8 cellular contexts compared by ENCODE assay signal in the genomic region with DNA sequence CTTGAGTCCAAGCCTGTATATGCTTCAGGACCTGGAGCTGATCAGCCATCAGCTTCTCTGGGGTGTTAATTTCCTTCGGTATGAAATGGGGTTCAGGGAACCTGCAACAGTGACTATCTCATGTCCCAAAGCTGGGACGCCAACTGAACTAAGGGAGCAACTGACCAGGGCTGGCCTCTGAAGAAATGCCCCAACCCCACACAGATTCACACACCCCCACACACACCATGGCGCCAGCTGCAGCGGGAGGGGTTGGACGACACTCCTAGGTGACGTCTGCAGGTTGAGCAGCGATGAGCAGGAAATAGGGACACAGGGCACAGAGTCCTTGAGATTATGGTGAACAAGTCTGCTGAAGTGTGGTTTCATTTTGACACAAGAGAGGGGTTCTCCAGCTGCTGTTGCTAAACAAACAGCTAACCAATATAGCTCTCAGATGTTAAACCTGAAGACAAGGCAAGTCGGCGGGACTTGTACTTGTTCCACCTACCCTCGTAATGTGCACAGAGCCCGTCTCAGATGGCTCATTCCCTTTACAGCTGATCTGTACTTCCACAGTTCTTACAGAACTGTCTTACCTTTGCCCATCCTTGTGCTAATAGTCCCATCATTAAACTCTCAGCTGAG. TPM values are rescaled to one million over a fixed set of nuclear protein-coding genes. Genes with fewer than 3 reads are reported as not detected.
DNase-seq lines count a peak whose midpoint lies in the region; ATAC-seq, FAIRE-seq and TF ChIP-seq lines count a peak whose summit lies in the region.

No MANE protein-coding gene starts in this region.

- H3K27ac ChIP-seq in K562 (ENCODE audit: extremely low read depth, low read depth, low read length) (peak overlapping the region; percentile 34; the same call in 1 of the 3 replicates), sigmoid colon (no peak overlapping the region)

- peak overlapping the region; percentile 47 for H3K4me3 ChIP-seq in GM12875 (ENCODE audit: low read depth, low read length)
- H3K4me3 ChIP-seq in K562, result no peak overlapping the region
- H3K4me3 ChIP-seq in sigmoid colon, result no peak overlapping the region

- CTCF ChIA-PET in K562 (lab: Yijun Ruan, JAX; ENCODE audit: low intra/inter-chr PET ratio), result no interaction called here

- no peaks in the 10 kb centered on the region for H3K36me3 ChIP-seq in K562 (ENCODE audit: control insufficient read depth, insufficient read depth, low read length)
- H3K36me3 ChIP-seq in sigmoid colon, result no peaks in the 10 kb centered on the region

- H4K20me1 ChIP-seq in K562 (replicated peaks; ENCODE audit: control insufficient read depth, insufficient read depth, low read length), result no peaks in the 10 kb centered on the region

- H3K27me3 ChIP-seq in K562 (ENCODE audit: control insufficient read depth in 2 of 2, insufficient read depth in 2 of 2, low read length in 2 of 2), result no peaks in the 10 kb centered on the region
- H3K27me3 ChIP-seq in sigmoid colon, result no peaks in the 10 kb centered on the region

- H3K9me3 ChIP-seq in K562 (replicated peaks; ENCODE audit: control insufficient read depth, insufficient read depth, low read depth, low read length) (peaks cover 2% of the 10 kb centered on the region; the same call in 1 of the 2 replicates), sigmoid colon (no peaks in the 10 kb centered on the region)

- POLR2A ChIA-PET in K562 (lab: Yijun Ruan, JAX), result interaction anchor here (0.6 to 2.0 kb wide), 7 partner anchors 8 to 375 kb away, joined by 3 to 9 read pairs (median 3); a partner anchor contains a TSS

- TF ChIP-seq CTCF in GM12875 (IDR thresholded peaks at IDR 0.05; ENCODE audit: borderline replicate concordance, insufficient read depth, low read depth, low read length) (no peak), K562 (IDR thresholded peaks at IDR 0.05 in 2 of 3, conservative IDR thresholded peaks at IDR 0.05 in 1 of 3; ENCODE audit: insufficient read depth in 2 of 3, low read depth in 1 of 3, low read length in 3 of 3) (no peak), sigmoid colon (IDR thresholded peaks at IDR 0.05) (no peak)

- ATAC-seq in GM21390 (IDR thresholded peaks at IDR 0.05; ENCODE audit: unreplicated experiment) (peak; percentile 88), HG03575 (IDR thresholded peaks at IDR 0.05; ENCODE audit: extremely low read depth, insufficient number of reproducible peaks, low FRiP score, unreplicated experiment) (peak; percentile 70), K562 (peak; percentile 81)

- in situ Hi-C loops in K562 (cut with MboI), result no loop called here

- no peak for TF ChIP-seq RAD21 in K562 (CRISPR knock-in tag; conservative IDR thresholded peaks at IDR 0.05 in 1 of 2, IDR thresholded peaks at IDR 0.05 in 1 of 2)

- WGBS in K562 (ENCODE audit: insufficient coverage, low coverage, missing lambda C conversion rate), result 48% methylated on average over 11 of the region's 11 CpGs
- WGBS in sigmoid colon, 2 donors, result 8 to 47% methylated on average over 11 of the region's 11 CpGs

- H3K4me1 ChIP-seq in K562 (replicated peaks in 1 of 2; ENCODE audit: control insufficient read depth in 2 of 2, insufficient read depth in 2 of 2, low read length in 2 of 2) (peaks cover 0 to 12% of the 10 kb centered on the region in 2 experiments; a peak in 3 of 5 replicates), sigmoid colon (no peaks in the 10 kb centered on the region)

- TF ChIP-seq EP300 in K562 (IDR thresholded peaks at IDR 0.05; ENCODE audit: low read length), result 0 out of 2 replicates have a peak, but pooled peaks have one; percentile 2
- TF ChIP-seq EP300 in sigmoid colon (IDR thresholded peaks at IDR 0.05), result no peak

- peak overlapping the region; percentile 98 for H2AFZ ChIP-seq in K562 (ENCODE audit: low read depth, low read length)

- BruUV-seq in K562 (replicated peaks; lab: Mats Ljungman, UMichigan), result no TSS peak

- FAIRE-seq in K562 (lab: Jason Lieb, UNC), result no peak

- peak overlapping the region; percentile 76 for H3K4me2 ChIP-seq in K562 (ENCODE audit: insufficient read depth, low read length)

- intact Hi-C loops in K562 (cut with micrococcal nuclease) (no loop called here), sigmoid colon (cut with DNase I) (no loop called here)

- H3K9ac ChIP-seq in K562 (ENCODE audit: insufficient read depth in 1 of 2, low read depth in 2 of 2, low read length in 2 of 2), result peak overlapping the region; percentile 54 to 56

- DNase-seq in K562 (ENCODE audit: extremely low read depth in 1 of 4, low spot score in 3 of 4) (peak in 2 of 4 experiments; percentile 43 to 45), midbrain (lab: John Stamatoyannopoulos, UW) (no peak), Ammon's horn (ENCODE audit: low spot score) (no peak), sigmoid colon (no peak)
- DNase-seq in NK-92 treated with Interleukin-12 subunit alpha and Interleukin-12 subunit beta, amount 100 ng/mL, for 24 hours (lab: John Stamatoyannopoulos, UW), result no peak

- TF ChIP-seq POLR2A in K562 (conservative IDR thresholded peaks at IDR 0.05), result no peak
- TF ChIP-seq POLR2A in sigmoid colon (IDR thresholded peaks at IDR 0.05), result no peak

- no peaks in the 10 kb centered on the region for H3K9me1 ChIP-seq in K562 (ENCODE audit: control insufficient read depth, insufficient read depth, low read length)

- H3K79me2 ChIP-seq in K562 (ENCODE audit: control insufficient read depth, insufficient read depth, low read length), result no peaks in the 10 kb centered on the region

TF ChIP-seq in K562, 482 proteins besides CTCF, POLR2A, EP300 and RAD21 (continues in another document):
- no peak for TF ChIP-seq BHLHE40 (IDR thresholded peaks at IDR 0.05; ENCODE audit: low read length)
- no peak for TF ChIP-seq MAFK (IDR thresholded peaks at IDR 0.05; ENCODE audit: low read length)
- TF ChIP-seq, protein P1, sequence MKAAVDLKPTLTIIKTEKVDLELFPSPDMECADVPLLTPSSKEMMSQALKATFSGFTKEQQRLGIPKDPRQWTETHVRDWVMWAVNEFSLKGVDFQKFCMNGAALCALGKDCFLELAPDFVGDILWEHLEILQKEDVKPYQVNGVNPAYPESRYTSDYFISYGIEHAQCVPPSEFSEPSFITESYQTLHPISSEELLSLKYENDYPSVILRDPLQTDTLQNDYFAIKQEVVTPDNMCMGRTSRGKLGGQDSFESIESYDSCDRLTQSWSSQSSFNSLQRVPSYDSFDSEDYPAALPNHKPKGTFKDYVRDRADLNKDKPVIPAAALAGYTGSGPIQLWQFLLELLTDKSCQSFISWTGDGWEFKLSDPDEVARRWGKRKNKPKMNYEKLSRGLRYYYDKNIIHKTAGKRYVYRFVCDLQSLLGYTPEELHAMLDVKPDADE (conservative IDR thresholded peaks at IDR 0.05; ENCODE audit: control insufficient read depth, low read depth, low read length), result no peak
- no peak for TF ChIP-seq ZNF274 (IDR thresholded peaks at IDR 0.05; ENCODE audit: borderline replicate concordance, low read depth, low read length)
- TF ChIP-seq, protein P2, sequence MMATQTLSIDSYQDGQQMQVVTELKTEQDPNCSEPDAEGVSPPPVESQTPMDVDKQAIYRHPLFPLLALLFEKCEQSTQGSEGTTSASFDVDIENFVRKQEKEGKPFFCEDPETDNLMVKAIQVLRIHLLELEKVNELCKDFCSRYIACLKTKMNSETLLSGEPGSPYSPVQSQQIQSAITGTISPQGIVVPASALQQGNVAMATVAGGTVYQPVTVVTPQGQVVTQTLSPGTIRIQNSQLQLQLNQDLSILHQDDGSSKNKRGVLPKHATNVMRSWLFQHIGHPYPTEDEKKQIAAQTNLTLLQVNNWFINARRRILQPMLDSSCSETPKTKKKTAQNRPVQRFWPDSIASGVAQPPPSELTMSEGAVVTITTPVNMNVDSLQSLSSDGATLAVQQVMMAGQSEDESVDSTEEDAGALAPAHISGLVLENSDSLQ (IDR thresholded peaks at IDR 0.05), result no peak
- TF ChIP-seq, protein P3, sequence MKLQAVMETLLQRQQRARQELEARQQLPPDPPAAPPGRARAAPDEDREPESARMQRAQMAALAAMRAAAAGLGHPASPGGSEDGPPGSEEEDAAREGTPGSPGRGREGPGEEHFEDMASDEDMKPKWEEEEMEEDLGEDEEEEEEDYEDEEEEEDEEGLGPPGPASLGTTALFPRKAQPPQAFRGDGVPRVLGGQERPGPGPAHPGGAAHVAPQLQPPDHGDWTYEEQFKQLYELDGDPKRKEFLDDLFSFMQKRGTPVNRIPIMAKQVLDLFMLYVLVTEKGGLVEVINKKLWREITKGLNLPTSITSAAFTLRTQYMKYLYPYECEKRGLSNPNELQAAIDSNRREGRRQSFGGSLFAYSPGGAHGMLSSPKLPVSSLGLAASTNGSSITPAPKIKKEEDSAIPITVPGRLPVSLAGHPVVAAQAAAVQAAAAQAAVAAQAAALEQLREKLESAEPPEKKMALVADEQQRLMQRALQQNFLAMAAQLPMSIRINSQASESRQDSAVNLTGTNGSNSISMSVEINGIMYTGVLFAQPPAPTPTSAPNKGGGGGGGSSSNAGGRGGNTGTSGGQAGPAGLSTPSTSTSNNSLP (IDR thresholded peaks at IDR 0.05; ENCODE audit: borderline replicate concordance, low read depth, low read length), result no peak
- no peak for TF ChIP-seq ATF1 (CRISPR knock-in tag; IDR thresholded peaks at IDR 0.05)
- TF ChIP-seq ATF1 (tag; IDR thresholded peaks at IDR 0.05), result 0 out of 2 replicates have a peak, but pooled peaks have one; percentile 41
- TF ChIP-seq KHSRP (IDR thresholded peaks at IDR 0.05), result no peak
- no peak for TF ChIP-seq CSDE1 (IDR thresholded peaks at IDR 0.05)
- no peak for TF ChIP-seq GABPA (tag; conservative IDR thresholded peaks at IDR 0.05; ENCODE audit: low read depth)
- TF ChIP-seq CREM (IDR thresholded peaks at IDR 0.05; ENCODE audit: low read depth), result peak; percentile 65

RNA-seq across cellular contexts. Expression of a gene that starts 7.5 kb away (rescaled TPM):
- total RNA-seq in K562 (2011; cell fraction: chromatin; rRNA removed; ENCODE audit: low replicate concordance), result 13.8 and 18.6 TPM in 2 replicates
- total RNA-seq in K562 (2011; cell fraction: nucleolus; rRNA removed), result 13.8 and 20.4 TPM in 2 replicates
- total RNA-seq in K562 (2011; cell fraction: nucleoplasm; rRNA removed), result 13.9 and 19.7 TPM in 2 replicates
- total RNA-seq in K562 (2014; rRNA removed), result 7.4 and 9.6 TPM in 2 replicates
- total RNA-seq in K562 (2014; rRNA removed; fragmentation: Illumina TruSeq; extraction: Trizol), result 13.3 and 13.9 TPM in 2 replicates
- 13.5 and 13.8 TPM in 2 replicates for total RNA-seq in K562 (2015; rRNA removed; fragmentation: Illumina TruSeq; extraction: Trizol)
- 11.7 and 12.3 TPM in 2 replicates for total RNA-seq in K562 (2021)
- 8.7 and 10.0 TPM in 2 replicates for polyA plus RNA-seq in K562 (2011; rRNA removed)
- 7.1 and 9.6 TPM in 2 replicates for polyA plus RNA-seq in K562 (2011; cell fraction: cytosol; rRNA removed)
- 16.3 and 17.9 TPM in 2 replicates for polyA plus RNA-seq in K562 (2011; cell fraction: nucleus; rRNA removed)
- 19.8 and 27.5 TPM in 2 replicates for polyA plus RNA-seq in K562 (2012)
- 21.7 and 24.0 TPM in 2 replicates for polyA plus RNA-seq in K562 (2014; fragmentation: Illumina TruSeq; extraction: Trizol)
- polyA plus RNA-seq in K562 (2014; fragmentation: Nextera tagmentation; extraction: Ambion mirVana), result 10 to 100 TPM; 13.6 to 18.3 TPM
- 12.9 and 16.4 TPM in 2 replicates for polyA plus RNA-seq in K562 (2014; rRNA removed)
- 7.4 and 9.3 TPM in 2 replicates for polyA minus RNA-seq in K562 (2011; rRNA and poly(A)+ RNA removed)
- polyA minus RNA-seq in K562 (2011; cell fraction: cytosol; rRNA and poly(A)+ RNA removed), result 3.6 and 6.5 TPM in 2 replicates
- polyA minus RNA-seq in K562 (2011; cell fraction: nucleus; rRNA and poly(A)+ RNA removed), result 6.1 and 7.9 TPM in 2 replicates
- total RNA-seq in sigmoid colon, result under 1 TPM in 1 of 4 donors, not detected in 3; 0.36 TPM
- 10 to 100 TPM; 27.6 to 86.9 (median 34.7) TPM for polyA plus RNA-seq in sigmoid colon

Comparison
In these comparisons a context has a peak if more than half of its experiments do, and no peak if none do; other contexts are left out.
1. RNA of a gene that starts 7.5 kb away (total RNA-seq): 7.4 to 20.4 TPM in K562; 0.36 TPM in sigmoid colon; every median in the first group is over 4 times any median in the second.
2. Peak in every context shown above with its lines, with median percentiles within 50 percentile points of each other: ATAC-seq.